In genomic region chr20:2736441-2736840, GRCh38 we compare ENCODE assay signal across 24 cellular contexts.
"Had no signal": no experiment of that assay in that cellular context is flagged by ENCODE, and none has a peak within 500 bp of the region (broad histone marks: within the 10 kb centered on the region; RNA-seq: fewer than 3 reads in every experiment).

No MANE protein-coding gene starts in this region.

- H3K27me3 Mint-ChIP-seq: activated CD4-positive, alpha-beta T cell treated with anti-CD3 and anti-CD28 coated beads for 36 hours; activated CD8-positive, alpha-beta T cell treated with anti-CD3 and anti-CD28 coated beads for 36 hours; activated naive CD8-positive, alpha-beta T cell; activated T-helper 17 cell treated with anti-CD3 and anti-CD28 coated beads, Interleukin-2, amount 50 U/mL, for 72 hours had no signal

- DNase-seq: activated CD4-positive, alpha-beta T cell treated with anti-CD3 and anti-CD28 coated beads for 36 hours; activated CD4-positive, alpha-beta T cell treated with anti-CD3 and anti-CD28 coated beads, Interleukin-2, amount 50 U/mL, for 1 hour; activated CD4-positive, alpha-beta T cell treated with anti-CD3 and anti-CD28 coated beads, Interleukin-2, amount 50 U/mL, for 48 hours; activated CD4-positive, CD25-positive, alpha-beta regulatory T cell; activated CD4-positive, CD25-positive, alpha-beta regulatory T cell treated with anti-CD3 and anti-CD28 coated beads, Interleukin-2, amount 50 U/mL, for 72 hours; activated CD8-positive, alpha-beta memory T cell treated with anti-CD3 and anti-CD28 coated beads for 24 hours; activated CD8-positive, alpha-beta T cell treated with anti-CD3 and anti-CD28 coated beads for 36 hours; activated effector memory CD4-positive, alpha-beta T cell treated with Interleukin-2 at 50 U/mL for 16 hours; activated gamma-delta T cell treated with Interleukin-2 at 50 U/mL for 16 hours; activated naive CD4-positive, alpha-beta T cell treated with anti-CD3 and anti-CD28 coated beads, Interleukin-2, amount 50 U/mL, for 16 hours; activated naive CD4-positive, alpha-beta T cell treated with Interleukin-2 at 50 U/mL for 16 hours; activated T-cell treated with anti-CD3 and anti-CD28 coated beads, Interleukin-2, amount 50 U/mL, for 4 hours; amniotic stem cell; anterior cingulate cortex; brain microvascular endothelial cell; dorsolateral prefrontal cortex; effector CD4-positive, alpha-beta T cell; effector memory CD8-positive, alpha-beta T cell; foreskin fibroblast; T-helper 2 cell had no signal

- ATAC-seq: activated CD4-positive, alpha-beta T cell treated with anti-CD3 and anti-CD28 coated beads for 36 hours; activated CD8-positive, alpha-beta T cell treated with anti-CD3 and anti-CD28 coated beads for 36 hours; activated T-cell treated with anti-CD3 and anti-CD28 coated beads, Interleukin-2, amount 50 U/mL, for 4 hours; activated T-helper 17 cell treated with anti-CD3 and anti-CD28 coated beads, Interleukin-2, amount 50 U/mL, for 72 hours; effector memory CD8-positive, alpha-beta T cell had no signal

- H3K9me3 Mint-ChIP-seq: effector memory CD8-positive, alpha-beta T cell had no signal

- H3K4me3 Mint-ChIP-seq: activated CD4-positive, alpha-beta T cell treated with anti-CD3 and anti-CD28 coated beads for 36 hours; activated CD8-positive, alpha-beta T cell treated with anti-CD3 and anti-CD28 coated beads for 36 hours; activated naive CD8-positive, alpha-beta T cell; activated T-cell treated with anti-CD3 and anti-CD28 coated beads, Interleukin-2, amount 50 U/mL, for 4 hours; activated T-helper 17 cell treated with anti-CD3 and anti-CD28 coated beads, Interleukin-2, amount 50 U/mL, for 72 hours; central memory CD8-positive, alpha-beta T cell; dendritic cell treated with granulocyte-macrophage colony-stimulating factor and Interleukin-4, amounts not matched to agents 40 ng/mL and 50 ng/mL, for 4 days; effector memory CD8-positive, alpha-beta T cell had no signal

- H3K27ac Mint-ChIP-seq: activated CD4-positive, alpha-beta T cell treated with anti-CD3 and anti-CD28 coated beads for 36 hours; activated CD8-positive, alpha-beta T cell treated with anti-CD3 and anti-CD28 coated beads for 36 hours; activated naive CD8-positive, alpha-beta T cell; activated T-helper 17 cell treated with anti-CD3 and anti-CD28 coated beads, Interleukin-2, amount 50 U/mL, for 72 hours; dendritic cell treated with granulocyte-macrophage colony-stimulating factor and Interleukin-4, amounts not matched to agents 40 ng/mL and 50 ng/mL, for 4 days had no signal
